ENCODE assay signal across 8 cellular contexts in the genomic region with DNA sequence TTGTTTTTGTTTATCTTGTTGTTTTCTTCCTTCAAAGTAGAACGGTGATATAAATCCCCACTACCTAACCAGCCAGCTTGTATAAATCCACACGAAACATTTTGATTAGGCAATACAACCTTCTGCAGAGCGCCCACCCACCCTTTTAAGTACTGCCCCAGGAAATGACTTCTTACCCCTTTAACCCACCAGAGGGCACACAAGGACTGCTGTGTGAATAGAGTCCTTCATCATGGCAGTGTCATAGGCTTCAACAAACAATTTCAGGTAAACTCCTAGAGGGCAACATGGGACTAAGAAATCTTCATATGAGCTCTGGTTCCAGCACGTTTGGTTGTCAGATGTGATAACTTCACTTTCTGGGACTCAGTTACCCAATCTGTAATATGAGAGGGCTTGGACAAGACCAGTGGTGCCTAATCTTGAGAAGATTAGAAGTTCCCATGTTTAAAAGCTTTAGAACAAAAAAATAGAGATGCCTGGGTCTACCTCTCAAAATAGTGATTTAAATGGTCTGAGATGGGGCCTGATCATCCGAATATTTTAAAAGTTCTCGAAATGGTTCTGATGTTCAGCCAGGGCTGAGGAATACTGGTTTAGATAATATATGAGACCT. TPM values are rescaled to one million over a fixed set of nuclear protein-coding genes. Genes with fewer than 3 reads are reported as not detected.
A peak's percentile ranks its signal among the peaks of the same experiment; 100 is the strongest.
DNase-seq lines count a peak whose midpoint lies in the region; ATAC-seq and TF ChIP-seq lines count a peak whose summit lies in the region.

No MANE protein-coding gene starts in this region.

- no peak overlapping the region for H4K12ac ChIP-seq in trophoblast cell (ENCODE audit: low read depth, low read length)

- TF ChIP-seq CTCF in DND-41 (IDR thresholded peaks at IDR 0.05; ENCODE audit: borderline replicate concordance, extremely low read depth, low read length, poor library complexity, severe bottlenecking) (peak; percentile 77), OCI-LY1 (IDR thresholded peaks at IDR 0.05; ENCODE audit: low read length) (peak; percentile 76)

- no CpG with 5 or more reads among the region's 6 CpGs for WGBS in trophoblast cell (ENCODE audit: extremely low coverage, insufficient coverage, insufficient read length)

- no peak overlapping the region for H2AFZ ChIP-seq in DND-41 (ENCODE audit: low read depth, low read length)
- H2AFZ ChIP-seq in OCI-LY1 (ENCODE audit: low read length) = no peak overlapping the region
- no peak overlapping the region for H2AFZ ChIP-seq in trophoblast cell (ENCODE audit: insufficient read depth, low read length, poor library complexity)

- H3K4me2 ChIP-seq in DND-41 (ENCODE audit: insufficient read depth, low read length) (no peak overlapping the region), OCI-LY1 (ENCODE audit: low read length) (no peak overlapping the region), trophoblast cell (ENCODE audit: low read length) (no peak overlapping the region)

- H3K4me3 ChIP-seq in DND-41 (ENCODE audit: low read depth in 1 of 2, low read length in 2 of 2) = no peak overlapping the region
- no peak overlapping the region for H3K4me3 ChIP-seq in OCI-LY1 (ENCODE audit: low read depth, low read length, poor library complexity, severe bottlenecking)
- no peak overlapping the region for H3K4me3 ChIP-seq in trophoblast cell (ENCODE audit: low read depth, low read length)

- H4K20me1 ChIP-seq in DND-41 (ENCODE audit: insufficient read depth, low read length) = no peaks in the 10 kb centered on the region
- no peaks in the 10 kb centered on the region for H4K20me1 ChIP-seq in OCI-LY1 (ENCODE audit: insufficient read depth, low read length)

- DNase-seq in DND-41 (peak; percentile 61), Kasumi-1 (lab: John Stamatoyannopoulos, UW) (peak; percentile 84 to 93), glomerular endothelial cell (ENCODE audit: extremely low read depth, low read depth, low spot score) (peak; percentile 60), trophoblast cell (peak; percentile 52 to 90)
- peak; percentile 7 for DNase-seq in activated gamma-delta T cell treated with anti-CD3 and anti-CD28 coated beads, Interleukin-2, amount 50 U/mL, for 16 hours (ENCODE audit: low read depth)

- ATAC-seq in DND-41 (ENCODE audit: insufficient read depth, low read depth) = peak; percentile 91
- peak; percentile 81 for ATAC-seq in GM21529 (IDR thresholded peaks at IDR 0.05; ENCODE audit: unreplicated experiment)
- ATAC-seq in HG02970 (IDR thresholded peaks at IDR 0.05; ENCODE audit: low FRiP score, unreplicated experiment) = no peak

- H3K14ac ChIP-seq in trophoblast cell (ENCODE audit: low read length) = no peak overlapping the region

- no peak overlapping the region for H2BK120ac ChIP-seq in trophoblast cell (ENCODE audit: insufficient read depth, low read length, poor library complexity)

- no peak overlapping the region for H3K27ac ChIP-seq in DND-41 (ENCODE audit: low read length)
- H3K27ac ChIP-seq in OCI-LY1 (ENCODE audit: low read depth, low read length, poor library complexity, severe bottlenecking) = no peak overlapping the region
- H3K27ac ChIP-seq in trophoblast cell (ENCODE audit: low read depth, low read length) = no peak overlapping the region

- H3K4me1 ChIP-seq in DND-41 (ENCODE audit: insufficient read depth, low read length) (no peaks in the 10 kb centered on the region), OCI-LY1 (ENCODE audit: insufficient read depth, low read length, severe bottlenecking) (no peaks in the 10 kb centered on the region), trophoblast cell (ENCODE audit: control insufficient read depth in 1 of 2, insufficient read depth in 2 of 2, low read length in 2 of 2) (no peaks in the 10 kb centered on the region)

- H3K9me2 ChIP-seq in OCI-LY1 (ENCODE audit: low read depth, low read length) = no peaks in the 10 kb centered on the region

- no peak overlapping the region for H4K91ac ChIP-seq in trophoblast cell (ENCODE audit: low read depth, low read length)

- H3K9ac ChIP-seq in DND-41 (ENCODE audit: low read depth, low read length) (no peak overlapping the region), OCI-LY1 (ENCODE audit: low read length) (no peak overlapping the region), trophoblast cell (ENCODE audit: low read length) (no peak overlapping the region)

- H2BK12ac ChIP-seq in trophoblast cell (ENCODE audit: low read length) = no peak overlapping the region

- no peaks in the 10 kb centered on the region for H3K79me1 ChIP-seq in trophoblast cell (ENCODE audit: low read length)

- H3K79me2 ChIP-seq in DND-41 (ENCODE audit: insufficient read depth, low read length) = no peaks in the 10 kb centered on the region
- H3K79me2 ChIP-seq in OCI-LY1 (ENCODE audit: insufficient read depth, low read length) = no peaks in the 10 kb centered on the region
- no peaks in the 10 kb centered on the region for H3K79me2 ChIP-seq in trophoblast cell (ENCODE audit: control insufficient read depth, insufficient read depth, low read length, poor library complexity)

- no peaks in the 10 kb centered on the region for H3K9me3 ChIP-seq in DND-41 (ENCODE audit: insufficient read depth, low read length, severe bottlenecking)
- no peaks in the 10 kb centered on the region for H3K9me3 ChIP-seq in OCI-LY1 (ENCODE audit: low read length)
- peaks cover 4% of the 10 kb centered on the region for H3K9me3 ChIP-seq in trophoblast cell (ENCODE audit: insufficient read depth, low read depth, low read length)

- H3K4ac ChIP-seq in trophoblast cell (ENCODE audit: low read depth, low read length) = no peak overlapping the region

- H4K8ac ChIP-seq in trophoblast cell (ENCODE audit: low read depth, low read length) = no peak overlapping the region

- H3K36me3 ChIP-seq in DND-41 (ENCODE audit: insufficient read depth, low read length) (no peaks in the 10 kb centered on the region), OCI-LY1 (ENCODE audit: insufficient read depth, low read length) (no peaks in the 10 kb centered on the region), trophoblast cell (ENCODE audit: control insufficient read depth in 1 of 2, insufficient read depth in 2 of 2, low read length in 2 of 2) (no peaks in the 10 kb centered on the region)

- H3K18ac ChIP-seq in trophoblast cell (ENCODE audit: low read length) = no peak overlapping the region

- no peak overlapping the region for H2BK5ac ChIP-seq in trophoblast cell (ENCODE audit: low read depth, low read length, poor library complexity)

- H3K27me3 ChIP-seq in DND-41 (ENCODE audit: insufficient read depth, low read length, poor library complexity) (no peaks in the 10 kb centered on the region), OCI-LY1 (ENCODE audit: insufficient read depth, low read length) (no peaks in the 10 kb centered on the region), trophoblast cell (ENCODE audit: insufficient read depth, low read length) (no peaks in the 10 kb centered on the region)

- H2AK5ac ChIP-seq in trophoblast cell (ENCODE audit: low read length) = no peak overlapping the region

- no peak overlapping the region for H3K23ac ChIP-seq in trophoblast cell (ENCODE audit: low read length)

- no peaks in the 10 kb centered on the region for H3F3A ChIP-seq in OCI-LY1 (ENCODE audit: insufficient read depth, low read length)

RNA-seq across cellular contexts. Expression of a gene that starts 56.1 kb away (rescaled TPM):
- 1.1 and 4.0 TPM in 2 replicates for total RNA-seq in glomerular endothelial cell
- 0.85 and 1.1 TPM in 2 replicates for polyA plus RNA-seq in trophoblast cell (2013)

Comparison
In these comparisons a context has a peak if more than half of its experiments do, and no peak if none do; other contexts are left out.
1. DNase-seq: peak in every context shown above with its lines; median percentile 88 in Kasumi-1; 71 in trophoblast cell; 61 in DND-41; 60 in glomerular endothelial cell; 7 in activated gamma-delta T cell treated with anti-CD3 and anti-CD28 coated beads, Interleukin-2, amount 50 U/mL, for 16 hours.